Comparison of ENCODE assay signal across 8 cellular contexts in genomic region chr6:83859410-83860346, GRCh38. TPM values are rescaled to one million over a fixed set of nuclear protein-coding genes. Genes with fewer than 3 reads are reported as not detected.
A peak's percentile ranks its signal among the peaks of the same experiment; 100 is the strongest.
DNase-seq lines count a peak whose midpoint lies in the region; ATAC-seq and TF ChIP-seq lines count a peak whose summit lies in the region.

TSS of gene CYB5R4 (plus strand) at chr6:83859689. CDS start at chr6:83859783, 94 bp downstream.

- H3K4me3 ChIP-seq in Panc1 (ENCODE audit: low read depth in 2 of 2, low read length in 2 of 2) (peak within 1 kb of the TSS; percentile 68 to 79), esophagus (ENCODE audit: low read depth in 1 of 2, low read length in 2 of 2) (peak within 1 kb of the TSS; percentile 64 to 77), muscle layer of colon (ENCODE audit: low read depth in 1 of 2, low read length in 2 of 2) (peak within 1 kb of the TSS; percentile 90 to 97)

- peak; percentile 46 for TF ChIP-seq CTCF in Panc1 (IDR thresholded peaks at IDR 0.05)

- peak within 1 kb of the TSS; percentile 94 for H3K4me3 Mint-ChIP-seq in activated T-cell treated with anti-CD3 and anti-CD28 coated beads, Interleukin-2, amount 50 U/mL, for 4 hours

- intact Hi-C loops in Panc1 (cut with micrococcal nuclease; ENCODE audit: unreplicated experiment): no loop called here

- H3K9me3 Mint-ChIP-seq in activated T-cell treated with anti-CD3 and anti-CD28 coated beads, Interleukin-2, amount 50 U/mL, for 4 hours: no peaks in the 10 kb centered on the region

- ATAC-seq in GM21723 (IDR thresholded peaks at IDR 0.05; ENCODE audit: unreplicated experiment) (peak; percentile 98), Panc1 (peak; percentile 100)
- peak; percentile 98 for ATAC-seq in activated T-cell treated with anti-CD3 and anti-CD28 coated beads, Interleukin-2, amount 50 U/mL, for 4 hours

- H3K4me1 Mint-ChIP-seq in activated T-cell treated with anti-CD3 and anti-CD28 coated beads, Interleukin-2, amount 50 U/mL, for 4 hours (ENCODE audit: low read depth): peaks cover 33% of the 10 kb centered on the region

- peaks cover 11% of the 10 kb centered on the region for H3K4me1 ChIP-seq in Panc1 (ENCODE audit: control insufficient read depth, insufficient read depth, low read length)
- no peaks in the 10 kb centered on the region for H3K4me1 ChIP-seq in esophagus (ENCODE audit: control insufficient read depth in 2 of 2, insufficient read depth in 2 of 2, low read length in 1 of 2)
- peaks cover 20% of the 10 kb centered on the region for H3K4me1 ChIP-seq in muscle layer of colon (ENCODE audit: insufficient read depth, low read length)

- WGBS in esophagus, 2 donors: 0 to 1% methylated on average over 53 of the region's 53 CpGs

- H3K27me3 ChIP-seq in Panc1 (ENCODE audit: control insufficient read depth, insufficient read depth, low read length) (no peaks in the 10 kb centered on the region), esophagus (ENCODE audit: control insufficient read depth in 1 of 2, insufficient read depth in 2 of 2, low read length in 2 of 2) (no peaks in the 10 kb centered on the region), muscle layer of colon (ENCODE audit: control insufficient read depth in 1 of 2, insufficient read depth in 2 of 2, low read length in 2 of 2) (no peaks in the 10 kb centered on the region)

- H3K9ac ChIP-seq in muscle layer of colon (ENCODE audit: low read length): peak within 1 kb of the TSS; percentile 69

- H3K27me3 Mint-ChIP-seq in activated T-cell treated with anti-CD3 and anti-CD28 coated beads, Interleukin-2, amount 50 U/mL, for 4 hours (ENCODE audit: low read depth): peaks cover 12% of the 10 kb centered on the region

- H3K36me3 Mint-ChIP-seq in activated T-cell treated with anti-CD3 and anti-CD28 coated beads, Interleukin-2, amount 50 U/mL, for 4 hours (ENCODE audit: insufficient read depth): peaks cover 1% of the 10 kb centered on the region

- peaks cover 2% of the 10 kb centered on the region for H3K36me3 ChIP-seq in Panc1 (ENCODE audit: control insufficient read depth, insufficient read depth, low read length)
- no peaks in the 10 kb centered on the region for H3K36me3 ChIP-seq in esophagus (ENCODE audit: control insufficient read depth in 2 of 2, insufficient read depth in 2 of 2, low read length in 1 of 2)
- H3K36me3 ChIP-seq in muscle layer of colon (ENCODE audit: insufficient read depth, low read length): no peaks in the 10 kb centered on the region

- H3K27ac ChIP-seq in Panc1 (ENCODE audit: low read length): peak within 1 kb of the TSS; percentile 82
- peak within 1 kb of the TSS; percentile 78 to 86 for H3K27ac ChIP-seq in esophagus (ENCODE audit: low read depth in 2 of 2, low read length in 1 of 2)
- peak within 1 kb of the TSS; percentile 94 for H3K27ac ChIP-seq in muscle layer of colon (ENCODE audit: low read depth, low read length)

- POLR2A ChIA-PET in Panc1 (lab: Charles Lee): no interaction called here

- no TSS peak for BruUV-seq in Panc1 (replicated peaks; lab: Mats Ljungman, UMichigan)

- CTCF ChIA-PET in Panc1 (lab: Charles Lee): interaction anchor here (1.2 kb wide), 1 partner anchor 245 kb away, joined by 3 read pairs; no protein-coding TSS in a partner anchor

- DNase-seq in DMS79 treated with DMSO at 0.1 percent for 48 hours (lab: John Stamatoyannopoulos, UW) (peak; percentile 84), KG1 (lab: John Stamatoyannopoulos, UW) (peak; percentile 84), Panc1 (ENCODE audit: low read depth, low spot score) (peak; percentile 88)
- DNase-seq in activated T-cell treated with anti-CD3 and anti-CD28 coated beads, Interleukin-2, amount 50 U/mL, for 4 hours: peak; percentile 88
- DNase-seq in stimulated activated CD8-positive, alpha-beta memory T cell treated with anti-CD3 and anti-CD28 coated beads, Interleukin-7, amount 100 ng/mL, for 24 hours (ENCODE audit: low read depth): peak; percentile 89

- H3K9me3 ChIP-seq in Panc1 (ENCODE audit: control insufficient read depth, insufficient read depth, low read depth, low read length): no peaks in the 10 kb centered on the region
- H3K9me3 ChIP-seq in esophagus (ENCODE audit: control insufficient read depth in 2 of 2, insufficient read depth in 1 of 2, low read depth in 1 of 2, low read length in 1 of 2): no peaks in the 10 kb centered on the region
- no peaks in the 10 kb centered on the region for H3K9me3 ChIP-seq in muscle layer of colon (ENCODE audit: low read length)

- in situ Hi-C loops in Panc1 (cut with HindIII; ENCODE audit: low pct_unique_long_range_greater_than_20kb, low sequenced_read_pairs): no loop called here

RNA-seq across cellular contexts. Expression of gene CYB5R4, which starts in this region (rescaled TPM):
- 31.7 TPM for total RNA-seq in Panc1 (2021; ENCODE audit: unreplicated experiment)
- polyA plus RNA-seq in Panc1 (2012; ENCODE audit: insufficient read length): 12.4 TPM
- total RNA-seq in activated T-cell treated with anti-CD3 and anti-CD28 coated beads, Interleukin-2, amount 50 U/mL, for 4 hours: 10 to 100 TPM; 25.8 to 30.9 (median 27.7) TPM
- 1 to 10 TPM; 2.8 to 8.1 TPM for polyA plus RNA-seq in esophagus

Comparison
In these comparisons a context has a peak if more than half of its experiments do, and no peak if none do; other contexts are left out.
1. Peak in every context shown above with its lines: DNase-seq, ATAC-seq, H3K4me3 ChIP-seq and H3K27ac ChIP-seq.